10 cellular contexts compared by ENCODE assay signal in genomic region chr5:107812570-107813141, GRCh38.
DNase-seq lines count a peak whose midpoint lies in the region; ATAC-seq, FAIRE-seq and TF ChIP-seq lines count a peak whose summit lies in the region.
"Had no signal": no experiment of that assay in that cellular context is flagged by ENCODE, and none has a peak within 500 bp of the region (broad histone marks: within the 10 kb centered on the region; RNA-seq: fewer than 3 reads in every experiment).

No MANE protein-coding gene starts in this region.

- H3K9me3 ChIP-seq in HepG2 (ENCODE audit: low read length): no peaks in the 10 kb centered on the region

- WGBS in HepG2 (ENCODE audit: low lambda C conversion rate): 63% methylated on average over 8 of the region's 8 CpGs

- H3K4me1 ChIP-seq in HepG2 (ENCODE audit: insufficient read depth, low read length): no peaks in the 10 kb centered on the region

- intact Hi-C loops in HepG2 (cut with micrococcal nuclease; ENCODE audit: unreplicated experiment): no loop called here

- H2AFZ ChIP-seq in HepG2 (ENCODE audit: low read length): no peak overlapping the region

- H3K79me2 ChIP-seq in HepG2 (ENCODE audit: insufficient read depth, low read length): no peaks in the 10 kb centered on the region

- H3K4me3 ChIP-seq in fibroblast of villous mesenchyme (ENCODE audit: low read depth, low read length): no peak overlapping the region
- H3K4me3 ChIP-seq in HepG2 (replicated peaks in 1 of 3; ENCODE audit: insufficient read depth in 1 of 3, low read depth in 2 of 3, low read length in 3 of 3): no peak overlapping the region

- H3K27ac ChIP-seq in HepG2 (ENCODE audit: extremely low read length, insufficient read depth, low read length): no peak overlapping the region

- H4K20me1 ChIP-seq in HepG2 (ENCODE audit: insufficient read depth, low read length): no peaks in the 10 kb centered on the region

- TF ChIP-seq CTCF in fibroblast of villous mesenchyme (IDR thresholded peaks at IDR 0.05; ENCODE audit: insufficient read depth, low read depth, low read length) (no peak), HepG2 (CRISPR knock-in tag; IDR thresholded peaks at IDR 0.05) (no peak)

- peaks cover 1 to 3% of the 10 kb centered on the region in 2 experiments; a peak in 2 of 5 replicates for H3K27me3 ChIP-seq in HepG2 (ENCODE audit: control insufficient read depth in 1 of 2, insufficient read depth in 2 of 2, low read length in 2 of 2)

- TF ChIP-seq RAD21 in HepG2 (CRISPR knock-in tag; IDR thresholded peaks at IDR 0.05): no peak

- no peak overlapping the region for H3K9ac ChIP-seq in HepG2 (ENCODE audit: insufficient read depth, low read depth, low read length)

- TF ChIP-seq EP300 in HepG2 (IDR thresholded peaks at IDR 0.05; ENCODE audit: low read depth in 2 of 2, low read length in 2 of 2): no peak
- TF ChIP-seq EP300 in HepG2 (CRISPR knock-in tag; IDR thresholded peaks at IDR 0.05; ENCODE audit: borderline replicate concordance): no peak

- POLR2A ChIA-PET in HepG2 (lab: Yijun Ruan, JAX): no interaction called here

- BruUV-seq in HepG2 (replicated peaks; lab: Mats Ljungman, UMichigan): no TSS peak

- in situ Hi-C loops in HepG2 (cut with HindIII; ENCODE audit: extremely low pct_ligation_motif_present, low pct_unique_long_range_greater_than_20kb): no loop called here

- CTCF ChIA-PET in HepG2 (lab: Yijun Ruan, JAX; ENCODE audit: low intra/inter-chr PET ratio, low total read pairs): no interaction called here

- no peak overlapping the region for H3K4me2 ChIP-seq in HepG2 (ENCODE audit: low read depth, low read length)

- no peaks in the 10 kb centered on the region for H3K36me3 ChIP-seq in HepG2 (replicated peaks in 1 of 2; ENCODE audit: control insufficient read depth in 1 of 2, insufficient read depth in 2 of 2, low read length in 2 of 2)

- DNase-seq in GM03348 (ENCODE audit: low spot score) (peak; percentile 78), fibroblast of villous mesenchyme (ENCODE audit: low read depth) (peak; percentile 14), HepG2 (ENCODE audit: low spot score) (no peak), D341Med (ENCODE audit: low spot score) (no peak), HT-29 (ENCODE audit: low spot score) (no peak)
- DNase-seq in activated naive CD4-positive, alpha-beta T cell treated with Interleukin-2 at 50 U/mL for 16 hours: no peak
- DNase-seq: DMS53, NCI-H526 treated with DMSO at 0.1 percent for 48 hours had no signal

- TF ChIP-seq POLR2A in HepG2 (IDR thresholded peaks at IDR 0.05; ENCODE audit: insufficient read depth in 1 of 2, low read depth in 2 of 2, low read length in 2 of 2): no peak

- ATAC-seq in GM21528 (IDR thresholded peaks at IDR 0.05; ENCODE audit: low FRiP score, unreplicated experiment): peak; percentile 79
- peak; percentile 83 for ATAC-seq in HG03571 (IDR thresholded peaks at IDR 0.05; ENCODE audit: unreplicated experiment)
- ATAC-seq in HepG2: no peak

- FAIRE-seq in HepG2 (lab: Jason Lieb, UNC): no peak

TF ChIP-seq in HepG2, 621 proteins besides CTCF, POLR2A, EP300 and RAD21:
- TF ChIP-seq NAIF1 (CRISPR knock-in tag; IDR thresholded peaks at IDR 0.05; ENCODE audit: borderline replicate concordance): no peak
- TF ChIP-seq, protein P1, sequence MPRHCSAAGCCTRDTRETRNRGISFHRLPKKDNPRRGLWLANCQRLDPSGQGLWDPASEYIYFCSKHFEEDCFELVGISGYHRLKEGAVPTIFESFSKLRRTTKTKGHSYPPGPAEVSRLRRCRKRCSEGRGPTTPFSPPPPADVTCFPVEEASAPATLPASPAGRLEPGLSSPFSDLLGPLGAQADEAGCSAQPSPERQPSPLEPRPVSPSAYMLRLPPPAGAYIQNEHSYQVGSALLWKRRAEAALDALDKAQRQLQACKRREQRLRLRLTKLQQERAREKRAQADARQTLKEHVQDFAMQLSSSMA (CRISPR knock-in tag; IDR thresholded peaks at IDR 0.05): no peak

Comparison
In these comparisons a context has a peak if more than half of its experiments do, and no peak if none do; other contexts are left out.
1. DNase-seq: peak in GM03348 (single experiment) and fibroblast of villous mesenchyme (single experiment); none in activated naive CD4-positive, alpha-beta T cell treated with Interleukin-2 at 50 U/mL for 16 hours (single experiment), HepG2 (single experiment), D341Med (single experiment) and HT-29 (single experiment).